Comparison of ENCODE assay signal across 25 cellular contexts in the genomic region with DNA sequence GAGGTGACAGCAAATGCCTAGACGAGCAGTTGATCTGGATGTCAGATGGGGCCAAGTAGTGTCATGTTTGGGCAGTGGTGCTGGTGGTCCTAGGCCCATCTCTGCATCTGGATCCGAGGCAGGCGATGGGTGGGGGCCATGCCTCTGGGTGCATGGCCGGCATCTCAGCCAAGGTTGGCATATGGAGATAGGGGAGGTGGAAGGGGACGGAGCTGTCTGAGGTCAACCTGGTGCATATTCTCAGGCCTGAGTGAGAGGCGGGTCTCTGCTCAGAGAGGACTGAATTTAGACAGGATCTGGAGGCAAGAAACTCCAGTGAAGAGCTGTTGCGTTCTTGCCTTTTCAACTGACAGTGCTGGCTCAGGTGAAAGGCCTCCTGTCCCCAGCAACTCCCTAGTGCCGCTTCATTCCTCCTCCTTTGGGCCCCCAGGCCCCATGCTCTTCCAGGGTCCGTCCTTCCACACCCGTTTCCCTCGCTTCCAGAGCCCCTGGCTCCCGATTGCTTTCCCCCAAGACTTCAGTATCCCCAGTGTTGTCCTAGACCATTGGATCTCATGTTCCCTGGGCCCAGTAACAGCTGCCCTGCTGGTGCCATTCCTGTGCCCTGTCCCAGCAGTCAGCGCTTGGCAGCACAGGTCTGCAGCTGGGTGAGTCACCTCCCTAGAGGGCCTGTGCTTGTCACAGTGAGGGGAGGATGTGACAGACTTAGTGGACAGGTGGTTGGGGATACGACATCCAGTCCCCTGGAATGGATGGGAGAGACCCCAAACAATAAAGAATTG. TPM values are rescaled to one million over a fixed set of nuclear protein-coding genes. Genes with fewer than 3 reads are reported as not detected.
DNase-seq lines count a peak whose midpoint lies in the region; ATAC-seq, FAIRE-seq and TF ChIP-seq lines count a peak whose summit lies in the region.
"Had no signal": no experiment of that assay in that cellular context is flagged by ENCODE, and none has a peak within 500 bp of the region (broad histone marks: within the 10 kb centered on the region; RNA-seq: fewer than 3 reads in every experiment).

No MANE protein-coding gene starts in this region.

- no peak overlapping the region for H2AFZ ChIP-seq in astrocyte (ENCODE audit: low read depth, low read length)
- H2AFZ ChIP-seq: GM23338 had no signal

- H3K36me3 ChIP-seq in astrocyte (ENCODE audit: insufficient read depth, low read length) (peaks cover 16% of the 10 kb centered on the region), small intestine (ENCODE audit: control insufficient read depth in 2 of 2, insufficient read depth in 2 of 2, low read length in 2 of 2) (peaks cover 7 to 12% of the 10 kb centered on the region in 2 donors), Caco-2 (ENCODE audit: control insufficient read depth, insufficient read depth, low read length) (no peaks in the 10 kb centered on the region; the same call in 1 of the 2 replicates)

- TF ChIP-seq CTCF in astrocyte (IDR thresholded peaks at IDR 0.05; ENCODE audit: insufficient read depth, low read depth, low read length) (no peak), neural crest cell (conservative IDR thresholded peaks at IDR 0.05) (no peak), Caco-2 (IDR thresholded peaks at IDR 0.05; ENCODE audit: insufficient read depth in 1 of 2, low read depth in 1 of 2, low read length in 1 of 2, severe bottlenecking in 1 of 2, unreplicated experiment in 1 of 2) (no peak)

- no peak for TF ChIP-seq POLR2A in GM12892 (IDR thresholded peaks at IDR 0.05; ENCODE audit: low read depth, low read length)

- no peaks in the 10 kb centered on the region for H3K79me2 ChIP-seq in astrocyte (ENCODE audit: insufficient read depth, low read length)

- POLR2A ChIA-PET in Caco-2 (lab: Charles Lee): no interaction called here

- no peak overlapping the region for H3K27ac ChIP-seq in astrocyte (ENCODE audit: low read depth, low read length)
- no peak overlapping the region for H3K27ac ChIP-seq in small intestine (ENCODE audit: low read depth in 1 of 2, low read length in 1 of 2)
- H3K27ac ChIP-seq: KMS-11 had no signal

- ATAC-seq in stimulated activated effector memory CD8-positive, alpha-beta T cell treated with anti-CD3 and anti-CD28 coated beads, Interleukin-12 subunit alpha, Interleukin-12 subunit beta, amount 100 ng/mL, for 72 hours: no peak
- no peak for ATAC-seq in HG02759 (IDR thresholded peaks at IDR 0.05; ENCODE audit: unreplicated experiment)
- ATAC-seq: GM23338, HepG2, SK-N-SH treated with all-trans-retinoic acid at 6 μM for 48 hours had no signal

- peak overlapping the region; percentile 12 for H3K27ac Mint-ChIP-seq in astrocyte (ENCODE audit: unreplicated experiment)
- H3K27ac Mint-ChIP-seq in neural crest cell (ENCODE audit: unreplicated experiment): peak overlapping the region; percentile 92
- H3K27ac Mint-ChIP-seq in stimulated activated effector memory CD8-positive, alpha-beta T cell treated with anti-CD3 and anti-CD28 coated beads, Interleukin-12 subunit alpha, Interleukin-12 subunit beta, amount 100 ng/mL, for 72 hours: peak overlapping the region; percentile 76
- no peak overlapping the region for H3K27ac Mint-ChIP-seq in Caco-2 (ENCODE audit: unreplicated experiment)
- H3K27ac Mint-ChIP-seq: CD14-positive monocyte, GM23338 had no signal

- peak; percentile 14 for DNase-seq in GM12892 (ENCODE audit: insufficient read length)
- no peak for DNase-seq in astrocyte (ENCODE audit: low read depth)
- no peak for DNase-seq in neural crest cell (ENCODE audit: low read depth, low spot score)
- no peak for DNase-seq in stimulated activated effector memory CD8-positive, alpha-beta T cell treated with anti-CD3 and anti-CD28 coated beads, Interleukin-12 subunit alpha, Interleukin-12 subunit beta, amount 100 ng/mL, for 72 hours (ENCODE audit: low spot score in 2 of 2)
- no peak for DNase-seq in small intestine
- DNase-seq in Caco-2: no peak
- DNase-seq: ACHN, AML-193, DMS79 treated with DMSO at 0.1 percent for 48 hours, HCEC 1CT, MV-4-11, NCI-H1417, NCI-H187, NCI-H2107, NCI-H510A, NCI-H774, SIG-M5 had no signal

- H3K27me3 ChIP-seq in astrocyte (ENCODE audit: insufficient read depth, low read length) (no peaks in the 10 kb centered on the region), small intestine (ENCODE audit: control insufficient read depth in 2 of 2, insufficient read depth in 2 of 2, low read length in 2 of 2) (no peaks in the 10 kb centered on the region), Caco-2 (replicated peaks; ENCODE audit: control insufficient read depth, insufficient read depth, low read length) (no peaks in the 10 kb centered on the region)

- H3K9me3 Mint-ChIP-seq in astrocyte (ENCODE audit: unreplicated experiment) (no peaks in the 10 kb centered on the region), neural crest cell (no peaks in the 10 kb centered on the region), Caco-2 (ENCODE audit: unreplicated experiment) (no peaks in the 10 kb centered on the region)
- H3K9me3 Mint-ChIP-seq in stimulated activated effector memory CD8-positive, alpha-beta T cell treated with anti-CD3 and anti-CD28 coated beads, Interleukin-12 subunit alpha, Interleukin-12 subunit beta, amount 100 ng/mL, for 72 hours: no peaks in the 10 kb centered on the region
- H3K9me3 Mint-ChIP-seq: CD14-positive monocyte, GM23338 had no signal

- H3K36me3 Mint-ChIP-seq in astrocyte (ENCODE audit: low read depth, unreplicated experiment) (peaks cover 16% of the 10 kb centered on the region), neural crest cell (ENCODE audit: low read depth) (peaks cover 6% of the 10 kb centered on the region), Caco-2 (ENCODE audit: insufficient read depth, unreplicated experiment) (peaks cover 28% of the 10 kb centered on the region)
- H3K36me3 Mint-ChIP-seq in stimulated activated effector memory CD8-positive, alpha-beta T cell treated with anti-CD3 and anti-CD28 coated beads, Interleukin-12 subunit alpha, Interleukin-12 subunit beta, amount 100 ng/mL, for 72 hours: peaks cover 17% of the 10 kb centered on the region

- H3K27me3 Mint-ChIP-seq in astrocyte (ENCODE audit: low read depth, unreplicated experiment): no peaks in the 10 kb centered on the region
- no peaks in the 10 kb centered on the region for H3K27me3 Mint-ChIP-seq in neural crest cell (ENCODE audit: low read depth)
- no peaks in the 10 kb centered on the region for H3K27me3 Mint-ChIP-seq in Caco-2 (ENCODE audit: insufficient read depth, unreplicated experiment)

- intact Hi-C loops in Caco-2 (cut with micrococcal nuclease; ENCODE audit: unreplicated experiment): no loop called here

- BruUV-seq in Caco-2 (replicated peaks; lab: Mats Ljungman, UMichigan): no TSS peak

- H3K4me2 ChIP-seq in astrocyte (ENCODE audit: low read length): no peak overlapping the region
- H3K4me2 ChIP-seq: GM23338, KMS-11 had no signal

- WGBS in small intestine, 3 donors: 93 to 95% (median 94%) methylated on average over 14 of the region's 14 CpGs

- no peak overlapping the region for H3K4me3 Mint-ChIP-seq in astrocyte (ENCODE audit: unreplicated experiment)
- peak overlapping the region; percentile 29 for H3K4me3 Mint-ChIP-seq in neural crest cell
- H3K4me3 Mint-ChIP-seq in stimulated activated effector memory CD8-positive, alpha-beta T cell treated with anti-CD3 and anti-CD28 coated beads, Interleukin-12 subunit alpha, Interleukin-12 subunit beta, amount 100 ng/mL, for 72 hours: no peak overlapping the region
- H3K4me3 Mint-ChIP-seq in Caco-2 (ENCODE audit: unreplicated experiment): no peak overlapping the region
- H3K4me3 Mint-ChIP-seq: CD14-positive monocyte, GM23338 had no signal

- no peak overlapping the region for H3K9ac ChIP-seq in astrocyte (ENCODE audit: low read length)
- H3K9ac ChIP-seq: KMS-11 had no signal

- H3K4me1 Mint-ChIP-seq in astrocyte (ENCODE audit: low read depth, unreplicated experiment): peaks cover 2% of the 10 kb centered on the region
- H3K4me1 Mint-ChIP-seq in neural crest cell: peaks cover 10% of the 10 kb centered on the region
- H3K4me1 Mint-ChIP-seq in stimulated activated effector memory CD8-positive, alpha-beta T cell treated with anti-CD3 and anti-CD28 coated beads, Interleukin-12 subunit alpha, Interleukin-12 subunit beta, amount 100 ng/mL, for 72 hours: no peaks in the 10 kb centered on the region
- H3K4me1 Mint-ChIP-seq in Caco-2 (ENCODE audit: low read depth, unreplicated experiment): no peaks in the 10 kb centered on the region
- H3K4me1 Mint-ChIP-seq: CD14-positive monocyte had no signal

- H3K9me3 ChIP-seq in astrocyte (ENCODE audit: insufficient read depth, low read depth, low read length): no peaks in the 10 kb centered on the region
- H3K9me3 ChIP-seq in small intestine (ENCODE audit: control insufficient read depth, low read depth): no peaks in the 10 kb centered on the region
- no peaks in the 10 kb centered on the region for H3K9me3 ChIP-seq in Caco-2

- CTCF ChIA-PET in Caco-2 (lab: Charles Lee): interaction anchor here (0.6 kb wide), 1 partner anchor 31 kb away, joined by 3 read pairs; no protein-coding TSS in a partner anchor

- H4K20me1 ChIP-seq in astrocyte (ENCODE audit: insufficient read depth, low read length): peaks cover 43% of the 10 kb centered on the region

- no peaks in the 10 kb centered on the region for H3K4me1 ChIP-seq in astrocyte (ENCODE audit: insufficient read depth, low read length)
- H3K4me1 ChIP-seq in small intestine (ENCODE audit: control insufficient read depth in 2 of 2, insufficient read depth in 1 of 2, low read depth in 1 of 2, low read length in 1 of 2): no peaks in the 10 kb centered on the region
- H3K4me1 ChIP-seq in Caco-2: no peaks in the 10 kb centered on the region

- H3K4me3 ChIP-seq in astrocyte (ENCODE audit: insufficient read depth, low read depth, low read length): no peak overlapping the region
- no peak overlapping the region for H3K4me3 ChIP-seq in small intestine (ENCODE audit: low read depth in 1 of 2, low read length in 2 of 2)
- no peak overlapping the region for H3K4me3 ChIP-seq in Caco-2 (ENCODE audit: low read depth, low read length)
- H3K4me3 ChIP-seq: GM23338 had no signal

- FAIRE-seq in GM12892 (lab: Jason Lieb, UNC): no peak
- FAIRE-seq in astrocyte (lab: Jason Lieb, UNC): no peak
- no peak for FAIRE-seq in small intestine (lab: Jason Lieb, UNC)
- FAIRE-seq: HepG2 had no signal

RNA-seq across cellular contexts. Expression of gene GBX1, which starts 32.6 kb away (rescaled TPM):
- not detected for polyA plus RNA-seq in GM12892 (2012; ENCODE audit: missing spikeins)
- total RNA-seq in astrocyte: not detected in 2 replicates
- 2.0 and 2.4 TPM in 2 replicates for total RNA-seq in neural crest cell
- not detected for polyA plus RNA-seq in small intestine
- not detected in 2 replicates for total RNA-seq in Caco-2 (2022)
- total RNA-seq: HepG2, OCI-LY7, RPMI7951 had no signal
- polyA plus RNA-seq: CD14-positive monocyte, GM23338, HepG2 had no signal

RNA-seq across cellular contexts. Expression of gene AGAP3, which starts 48.7 kb away (rescaled TPM):
- polyA plus RNA-seq in GM12892 (2012; ENCODE audit: missing spikeins): 22.6 TPM
- total RNA-seq in astrocyte: 123 and 156 TPM in 2 replicates
- total RNA-seq in neural crest cell: 128 and 139 TPM in 2 replicates
- polyA plus RNA-seq in small intestine: 10 to 100 TPM; 46.5 to 57.9 (median 54.9) TPM
- 70.2 and 76.6 TPM in 2 replicates for total RNA-seq in Caco-2 (2022)

RNA-seq across cellular contexts. Expression of gene TMUB1, which starts 51.6 kb away (rescaled TPM):
- 12.0 TPM for polyA plus RNA-seq in GM12892 (2012; ENCODE audit: missing spikeins)
- total RNA-seq in astrocyte (42.9 and 44.9 TPM in 2 replicates), neural crest cell (44.9 and 46.5 TPM in 2 replicates), Caco-2 (2022) (68.1 and 75.0 TPM in 2 replicates)
- polyA plus RNA-seq in small intestine: 100 to 1,000 TPM in 1 of 3 donors, 10 to 100 TPM in 2; 66.4 to 144 (median 77.4) TPM

RNA-seq across cellular contexts. Expression of gene ASB10, which starts 52.1 kb away (rescaled TPM):
- not detected for polyA plus RNA-seq in GM12892 (2012; ENCODE audit: missing spikeins)
- not detected in 2 replicates for total RNA-seq in astrocyte
- total RNA-seq in neural crest cell: not detected in 2 replicates
- not detected for polyA plus RNA-seq in small intestine
- total RNA-seq in Caco-2 (2022): not detected in 2 replicates
- total RNA-seq: GM23338, HepG2, OCI-LY7, RPMI7951 had no signal
- polyA plus RNA-seq: CD14-positive monocyte, GM23338, HepG2 had no signal

RNA-seq across cellular contexts. Expression of gene FASTK, which starts 54.3 kb away (rescaled TPM):
- 23.6 TPM for polyA plus RNA-seq in GM12892 (2012; ENCODE audit: missing spikeins)
- total RNA-seq in astrocyte (56.1 and 61.6 TPM in 2 replicates), neural crest cell (82.4 and 86.1 TPM in 2 replicates), Caco-2 (2022) (114 and 119 TPM in 2 replicates)
- polyA plus RNA-seq in small intestine: 100 to 1,000 TPM; 114 to 248 (median 139) TPM
